ENCODE assay signal across 35 cellular contexts in the genomic region with DNA sequence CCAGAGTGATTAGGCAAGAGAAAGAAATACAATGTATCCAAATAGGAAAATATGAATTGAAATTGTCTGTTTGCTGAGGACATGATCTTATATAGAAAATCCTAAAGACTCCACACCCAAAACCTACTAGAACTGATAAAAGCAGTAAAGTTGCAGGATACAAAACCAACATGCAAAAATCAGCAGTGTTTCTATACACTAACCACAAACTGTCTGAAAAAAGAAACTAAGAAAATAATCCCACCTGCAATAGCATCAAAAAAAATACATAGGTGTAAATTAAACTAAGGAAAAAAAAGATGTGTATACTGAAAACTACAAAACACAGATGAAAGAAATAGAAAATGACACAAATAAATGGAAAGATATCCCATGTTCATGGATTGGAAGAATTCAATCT.
"Had no signal": no experiment of that assay in that cellular context is flagged by ENCODE, and none has a peak within 500 bp of the region (broad histone marks: within the 10 kb centered on the region; RNA-seq: fewer than 3 reads in every experiment).

No MANE protein-coding gene starts in this region.

- H3K27me3 ChIP-seq: MG63 had no signal

- H3K27ac ChIP-seq: KMS-11 had no signal

- H3K9me3 ChIP-seq: MG63 had no signal

- DNase-seq: Karpas-422, Kasumi-1, MG63, MV-4-11, NCI-H1048, NCI-H1092, NCI-H1092 treated with DMSO at 0.1 percent for 48 hours, NCI-H1105, NCI-H1105 treated with DMSO at 0.1 percent for 48 hours, NCI-H1417, NCI-H1417 treated with DMSO at 0.1 percent for 48 hours, NCI-H1436, NCI-H1436 treated with DMSO at 0.1 percent for 48 hours, NCI-H146, NCI-H1694, NCI-H1694 treated with DMSO at 0.1 percent for 48 hours, NCI-H187, NCI-H187 treated with DMSO at 0.1 percent for 48 hours, NCI-H1930, NCI-H2029, NCI-H2029 treated with DMSO at 0.1 percent for 48 hours, NCI-H2081, NCI-H2081 treated with DMSO at 0.1 percent for 48 hours, NCI-H2107, NCI-H2171, NCI-H2171 treated with DMSO at 0.1 percent for 48 hours, NCI-H2227 treated with DMSO at 0.1 percent for 48 hours, NCI-H226, NCI-H345, NCI-H446, NCI-H446 treated with DMSO at 0.1 percent for 48 hours, NCI-H510A, NCI-H510A treated with DMSO at 0.1 percent for 48 hours, NCI-H524 had no signal

- H3K4me2 ChIP-seq: KMS-11 had no signal

- H3K9ac ChIP-seq: KMS-11 had no signal

- H3K36me3 ChIP-seq: MG63 had no signal

- H3K4me3 ChIP-seq: MG63 had no signal
